Comparison of ENCODE assay signal across 11 cellular contexts in the genomic region with DNA sequence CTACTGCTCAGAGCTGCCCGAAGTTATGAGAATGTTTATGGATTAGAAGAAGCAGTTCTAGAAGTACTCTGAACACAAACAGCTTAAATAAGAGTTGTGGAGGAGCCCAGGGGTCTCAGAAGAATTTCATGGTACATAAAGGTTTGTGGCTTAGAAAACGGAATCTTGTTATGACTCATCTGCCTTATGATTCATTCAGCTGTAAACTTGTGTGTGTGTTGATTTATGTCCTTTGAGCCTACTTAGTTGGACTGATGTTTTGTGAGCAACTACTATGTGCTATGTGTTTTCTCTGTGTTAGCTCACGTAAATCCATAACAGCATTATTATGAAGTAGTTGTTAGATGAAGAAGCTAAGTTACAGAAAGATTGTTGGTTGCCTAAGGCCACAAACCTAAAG.
DNase-seq lines count a peak whose midpoint lies in the region; ATAC-seq and TF ChIP-seq lines count a peak whose summit lies in the region.
"Had no signal": no experiment of that assay in that cellular context is flagged by ENCODE, and none has a peak within 500 bp of the region (broad histone marks: within the 10 kb centered on the region; RNA-seq: fewer than 3 reads in every experiment).

No MANE protein-coding gene starts in this region.

- TF ChIP-seq CTCF in kidney epithelial cell (IDR thresholded peaks at IDR 0.05; ENCODE audit: insufficient read depth, low read length, poor library complexity, severe bottlenecking) (no peak), heart left ventricle (IDR thresholded peaks at IDR 0.05) (no peak)

- peak; percentile 19 to 79 for DNase-seq in NOMO-1 (lab: John Stamatoyannopoulos, UW; ENCODE audit: unreplicated experiment in 2 of 2)
- peak; percentile 65 for DNase-seq in kidney epithelial cell (ENCODE audit: low read depth)
- no peak for DNase-seq in NCI-H1092 (lab: John Stamatoyannopoulos, UW)
- no peak for DNase-seq in heart left ventricle
- DNase-seq in NCI-H2196 (lab: John Stamatoyannopoulos, UW; ENCODE audit: unreplicated experiment): no peak
- DNase-seq in caudate nucleus (lab: John Stamatoyannopoulos, UW): no peak
- DNase-seq: GOT3, T1000 had no signal

- intact Hi-C loops in heart left ventricle (cut with DNase I): loop anchor here in 4 of 10 donors (5.0 kb wide), 3 partner anchors 69 to 249 kb away; a partner anchor contains a TSS

- H3K9me3 ChIP-seq in heart left ventricle: no peaks in the 10 kb centered on the region
- H3K9me3 ChIP-seq: gastroesophageal sphincter had no signal

- H3K27me3 ChIP-seq in kidney epithelial cell (ENCODE audit: control insufficient read depth, insufficient read depth, low read length) (no peaks in the 10 kb centered on the region), heart left ventricle (no peaks in the 10 kb centered on the region)
- H3K27me3 ChIP-seq: gastroesophageal sphincter had no signal

- ATAC-seq in GM18870 (IDR thresholded peaks at IDR 0.05; ENCODE audit: unreplicated experiment) (peak; percentile 83), HG02763 (IDR thresholded peaks at IDR 0.05; ENCODE audit: unreplicated experiment) (peak; percentile 76), heart left ventricle (no peak)
- ATAC-seq: gastroesophageal sphincter had no signal

- TF ChIP-seq POLR2A in heart left ventricle (IDR thresholded peaks at IDR 0.05): no peak

- 91 to 94% (median 93%) methylated on average over 3 of the region's 3 CpGs for WGBS in heart left ventricle, 4 donors

- H3K36me3 ChIP-seq in kidney epithelial cell (ENCODE audit: control insufficient read depth, insufficient read depth, low read length) (no peaks in the 10 kb centered on the region), heart left ventricle (no peaks in the 10 kb centered on the region)
- H3K36me3 ChIP-seq: gastroesophageal sphincter had no signal

- H3K4me3 ChIP-seq in kidney epithelial cell (ENCODE audit: low read depth, low read length): no peak overlapping the region
- no peak overlapping the region for H3K4me3 ChIP-seq in heart left ventricle
- H3K4me3 ChIP-seq: gastroesophageal sphincter had no signal

- H3K27ac ChIP-seq in heart left ventricle (no peak overlapping the region), caudate nucleus (ENCODE audit: low read depth, low read length) (no peak overlapping the region)
- H3K27ac ChIP-seq: gastroesophageal sphincter had no signal

- H3K4me1 ChIP-seq in heart left ventricle: peaks cover 0 to 10% (median 0%) of the 10 kb centered on the region in 12 donors
- H3K4me1 ChIP-seq: gastroesophageal sphincter had no signal

Comparison
In these comparisons a context has a peak if more than half of its experiments do, and no peak if none do; other contexts are left out.
1. ATAC-seq: peak in GM18870 (single experiment) and HG02763 (single experiment); none in heart left ventricle (0 of 4).
2. DNase-seq: peak in NOMO-1 (2 of 2) and kidney epithelial cell (single experiment); none in NCI-H1092 (single experiment), heart left ventricle (0 of 5), NCI-H2196 (single experiment) and caudate nucleus (0 of 61).